In the genomic region with DNA sequence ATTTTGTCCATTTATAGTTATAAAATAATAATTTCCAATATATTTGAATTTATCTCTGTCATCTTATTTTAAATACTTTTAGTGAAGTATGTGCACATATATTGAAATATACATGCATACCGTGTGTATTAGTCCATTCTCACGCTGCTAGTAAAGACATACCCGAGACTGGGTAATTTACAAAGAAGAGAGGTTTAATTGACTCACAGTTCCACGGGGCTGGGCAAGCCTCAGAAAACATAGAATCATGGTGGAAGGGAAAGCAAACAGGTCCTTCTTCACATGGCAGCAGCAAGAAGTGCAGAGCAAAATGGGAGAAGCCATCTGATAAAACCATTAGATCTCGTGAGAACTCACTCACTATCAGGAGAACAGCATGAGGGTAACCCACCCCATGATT, we compare ENCODE assay signal across 30 cellular contexts. TPM values are rescaled to one million over a fixed set of nuclear protein-coding genes. Genes with fewer than 3 reads are reported as not detected.
"Had no signal": no experiment of that assay in that cellular context is flagged by ENCODE, and none has a peak within 500 bp of the region (broad histone marks: within the 10 kb centered on the region; RNA-seq: fewer than 3 reads in every experiment).

No MANE protein-coding gene starts in this region.

- DNase-seq: dermis blood vessel endothelial cell; effector CD4-positive, alpha-beta T cell; effector memory CD4-positive, alpha-beta T cell; esophagus squamous epithelium; foreskin fibroblast; foreskin melanocyte; gastrocnemius medialis; glutamatergic neuron; head of caudate nucleus; heart right ventricle; hippocampal formation; left cardiac atrium; left lung; left ventricle myocardium superior; lower lobe of right lung; mesenchymal stem cell; midbrain had no signal

- H3K27ac ChIP-seq: coronary artery, dorsolateral prefrontal cortex, esophagus squamous epithelium, gastrocnemius medialis, heart right ventricle, left lung, lower lobe of right lung had no signal

- H3K4me1 ChIP-seq: esophagus squamous epithelium, gastrocnemius medialis, heart right ventricle, left lung, lower lobe of right lung had no signal

- H3K9me3 ChIP-seq: esophagus squamous epithelium, gastrocnemius medialis, heart right ventricle, left lung, lower lobe of right lung had no signal

- H3K4me3 ChIP-seq: coronary artery, dorsolateral prefrontal cortex, esophagus squamous epithelium, gastrocnemius medialis, heart right ventricle, left lung, lower lobe of right lung had no signal

- ATAC-seq: gastrocnemius medialis, heart right ventricle, left cardiac atrium, left lung, left ventricle myocardium superior, lower lobe of right lung had no signal

- H3K36me3 ChIP-seq: esophagus squamous epithelium, gastrocnemius medialis, heart right ventricle, left lung, lower lobe of right lung had no signal

- FAIRE-seq: colon, endothelial cell of umbilical vein, islet of Langerhans, keratinocyte had no signal

RNA-seq across cellular contexts. Expression of a gene that starts 37.6 kb away (rescaled TPM):
- total RNA-seq: dermis blood vessel endothelial cell, endothelial cell of umbilical vein, epithelial cell of proximal tubule, gastrocnemius medialis, glomerular endothelial cell, kidney epithelial cell, lung microvascular endothelial cell had no signal
- polyA plus RNA-seq: endothelial cell of umbilical vein, keratinocyte had no signal

RNA-seq across cellular contexts. Expression of a gene that starts 39.6 kb away (rescaled TPM):
- total RNA-seq: dermis blood vessel endothelial cell, endothelial cell of umbilical vein, epithelial cell of proximal tubule, esophagus squamous epithelium, gastrocnemius medialis, glomerular endothelial cell, heart right ventricle, kidney epithelial cell, left cardiac atrium, left lung, left ventricle myocardium superior, lower leg skin, lower lobe of right lung, lung microvascular endothelial cell, mucosa of gallbladder had no signal
- polyA plus RNA-seq: endothelial cell of umbilical vein, esophagus, heart right ventricle, keratinocyte had no signal

RNA-seq across cellular contexts. Expression of a gene that starts 52.2 kb away (rescaled TPM):
- total RNA-seq: endothelial cell of umbilical vein, epithelial cell of proximal tubule, esophagus squamous epithelium, gastrocnemius medialis, glomerular endothelial cell, kidney epithelial cell, left ventricle myocardium superior, lower leg skin, lower lobe of right lung had no signal
- polyA plus RNA-seq: endothelial cell of umbilical vein, esophagus, keratinocyte had no signal
